In genomic region chr1:163300569-163300968, GRCh38 we compare ENCODE assay signal across 1 cellular context.
TF ChIP-seq lines count a peak whose summit lies in the region.

No MANE protein-coding gene starts in this region.

TF ChIP-seq in SK-N-SH treated with all-trans-retinoic acid at 6 μM for 48 hours, 23 proteins besides CTCF, POLR2A, EP300 and RAD21 (continued from another document):
- no peak for TF ChIP-seq POU6F1 (CRISPR knock-in tag; IDR thresholded peaks at IDR 0.05; ENCODE audit: borderline replicate concordance, low read depth)
- no peak for TF ChIP-seq SNAI2 (CRISPR knock-in tag; IDR thresholded peaks at IDR 0.05)
- no peak for TF ChIP-seq ZC3H10 (CRISPR knock-in tag; IDR thresholded peaks at IDR 0.05)
